ENCODE assay signal across 8 cellular contexts in the genomic region with DNA sequence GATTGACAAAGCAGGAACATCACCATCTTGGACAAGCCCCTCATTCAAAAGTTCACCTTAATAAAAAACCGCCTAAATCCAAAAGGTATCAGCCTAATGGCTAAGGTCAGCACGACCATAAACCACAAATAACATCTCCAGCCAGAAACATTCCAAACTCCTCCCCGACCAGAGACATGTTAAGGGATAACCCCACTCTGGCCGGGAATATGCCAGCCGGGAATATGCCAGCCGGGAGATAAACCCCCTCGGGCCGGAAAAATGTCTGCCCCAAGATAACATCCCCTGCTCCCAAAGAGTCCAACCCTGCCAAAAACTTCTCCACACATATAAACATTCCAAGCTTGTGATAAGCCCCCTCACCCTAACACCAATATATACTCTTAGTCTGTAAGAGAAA. TPM values are rescaled to one million over a fixed set of nuclear protein-coding genes. Genes with fewer than 3 reads are reported as not detected.
DNase-seq lines count a peak whose midpoint lies in the region; ATAC-seq, FAIRE-seq and TF ChIP-seq lines count a peak whose summit lies in the region.

No MANE protein-coding gene starts in this region.

- TF ChIP-seq CTCF in BE2C (IDR thresholded peaks at IDR 0.05; ENCODE audit: low read depth, low read length): no peak
- TF ChIP-seq CTCF in bronchial epithelial cell (IDR thresholded peaks at IDR 0.05; ENCODE audit: insufficient read depth, low read length, severe bottlenecking): no peak

- no peaks in the 10 kb centered on the region; the same call in 1 of the 2 replicates for H3K9me3 ChIP-seq in BE2C

- H3K4me3 Mint-ChIP-seq in IgD-negative memory B cell: peak overlapping the region; percentile 84 to 91 (median 85)
- H3K4me3 Mint-ChIP-seq in naive B cell: peak overlapping the region; percentile 57 to 95 (median 86)

- H3K27ac Mint-ChIP-seq in IgD-negative memory B cell (peak overlapping the region in 2 of 3 donors; percentile 1 to 51), naive B cell (peak overlapping the region in 4 of 6 donors; percentile 0 to 85 (median 52))

- peaks cover 1% of the 10 kb centered on the region; the same call in 1 of the 2 replicates for H3K36me3 ChIP-seq in BE2C
- H3K36me3 ChIP-seq in bronchial epithelial cell (ENCODE audit: control insufficient read depth, insufficient read depth, low read length): peaks cover 4% of the 10 kb centered on the region

- in situ Hi-C loops in KBM-7 (cut with MboI; ENCODE audit: low pct_unique_long_range_greater_than_20kb, low sequenced_read_pairs): no loop called here

- H3K4me1 ChIP-seq in BE2C: no peaks in the 10 kb centered on the region

- H3K27me3 Mint-ChIP-seq in IgD-negative memory B cell (no peaks in the 10 kb centered on the region), naive B cell (no peaks in the 10 kb centered on the region)

- H3K4me3 ChIP-seq in BE2C (ENCODE audit: low read depth, low read length): peak overlapping the region; percentile 83
- peak overlapping the region; percentile 93 for H3K4me3 ChIP-seq in bronchial epithelial cell (ENCODE audit: low read depth, low read length)

- FAIRE-seq in bronchial epithelial cell (lab: Jason Lieb, UNC): no peak

- peaks cover 26 to 49% (median 32%) of the 10 kb centered on the region in 3 donors for H3K4me1 Mint-ChIP-seq in IgD-negative memory B cell
- H3K4me1 Mint-ChIP-seq in naive B cell: peaks cover 28 to 39% (median 30%) of the 10 kb centered on the region in 3 donors

- DNase-seq in BE2C: no peak
- DNase-seq in bronchial epithelial cell (ENCODE audit: low read depth): no peak
- no peak for DNase-seq in naive B cell
- no peak for DNase-seq in KBM-7
- DNase-seq in HUDEP-2 (lab: John Stamatoyannopoulos, UW; ENCODE audit: unreplicated experiment in 76 of 76): no peak

- H3K9me3 Mint-ChIP-seq in IgD-negative memory B cell (no peaks in the 10 kb centered on the region), naive B cell (no peaks in the 10 kb centered on the region)

- no peaks in the 10 kb centered on the region for H3K27me3 ChIP-seq in BE2C
- H3K27me3 ChIP-seq in bronchial epithelial cell (ENCODE audit: control insufficient read depth, insufficient read depth, low read length): no peaks in the 10 kb centered on the region

- no peaks in the 10 kb centered on the region for H3K36me3 Mint-ChIP-seq in IgD-negative memory B cell
- H3K36me3 Mint-ChIP-seq in naive B cell: no peaks in the 10 kb centered on the region

- no peak for ATAC-seq in naive B cell (ENCODE audit: low read depth in 2 of 2)
- no peak for ATAC-seq in GM18502 (IDR thresholded peaks at IDR 0.05; ENCODE audit: poor library complexity, unreplicated experiment)
- no peak for ATAC-seq in GM21737 (IDR thresholded peaks at IDR 0.05; ENCODE audit: unreplicated experiment)

RNA-seq across cellular contexts. Expression of gene DHX33, which starts 1.4 kb away (rescaled TPM):
- 32.4 TPM for polyA plus RNA-seq in BE2C (2012; ENCODE audit: insufficient read depth, insufficient read length, low read depth)
- 1.1 TPM for polyA plus RNA-seq in IgD-negative memory B cell
- total RNA-seq in bronchial epithelial cell: 9.1 and 11.1 TPM in 2 replicates
- 1 to 10 TPM in 3 of 6 donors, under 1 TPM in 3; 0.19 to 1.9 (median 1.1) TPM for polyA plus RNA-seq in naive B cell (ENCODE audit: low read depth in 6 of 6)

RNA-seq across cellular contexts. Expression of gene DERL2, which starts 18.6 kb away (rescaled TPM):
- 58.1 TPM for polyA plus RNA-seq in BE2C (2012; ENCODE audit: insufficient read depth, insufficient read length, low read depth)
- 66.7 TPM for polyA plus RNA-seq in IgD-negative memory B cell
- 19.8 and 35.0 TPM in 2 replicates for total RNA-seq in bronchial epithelial cell
- polyA plus RNA-seq in naive B cell (ENCODE audit: low read depth in 6 of 6): 10 to 100 TPM; 59.7 to 96.5 (median 69.5) TPM

RNA-seq across cellular contexts. Expression of gene MIS12, which starts 18.9 kb away (rescaled TPM):
- 18.3 TPM for polyA plus RNA-seq in BE2C (2012; ENCODE audit: insufficient read depth, insufficient read length, low read depth)
- polyA plus RNA-seq in IgD-negative memory B cell (16.1 TPM), naive B cell (ENCODE audit: low read depth in 6 of 6) (10 to 100 TPM; 12.2 to 34.3 (median 26.8) TPM)
- total RNA-seq in bronchial epithelial cell: 33.4 and 40.3 TPM in 2 replicates

RNA-seq across cellular contexts. Expression of gene C1QBP, which starts 28.5 kb away (rescaled TPM):
- polyA plus RNA-seq in BE2C (2012; ENCODE audit: insufficient read depth, insufficient read length, low read depth): 201 TPM
- polyA plus RNA-seq in IgD-negative memory B cell: 281 TPM
- 394 and 541 TPM in 2 replicates for total RNA-seq in bronchial epithelial cell
- polyA plus RNA-seq in naive B cell (ENCODE audit: low read depth in 6 of 6): 100 to 1,000 TPM; 206 to 309 (median 274) TPM

RNA-seq across cellular contexts. Expression of gene RPAIN, which starts 47.4 kb away (rescaled TPM):
- polyA plus RNA-seq in BE2C (2012; ENCODE audit: insufficient read depth, insufficient read length, low read depth): 62.9 TPM
- polyA plus RNA-seq in IgD-negative memory B cell: 36.8 TPM
- 36.6 and 50.5 TPM in 2 replicates for total RNA-seq in bronchial epithelial cell
- polyA plus RNA-seq in naive B cell (ENCODE audit: low read depth in 6 of 6): 10 to 100 TPM; 41.4 to 58.7 (median 50.5) TPM
